In genomic region chr9:132514821-132515220, GRCh38 we compare ENCODE assay signal across 7 cellular contexts.
"Had no signal": no experiment of that assay in that cellular context is flagged by ENCODE, and none has a peak within 500 bp of the region (broad histone marks: within the 10 kb centered on the region; RNA-seq: fewer than 3 reads in every experiment).

No MANE protein-coding gene starts in this region.

- H3K27ac Mint-ChIP-seq: H9, IgD-negative memory B cell had no signal

- ATAC-seq: HepG2 had no signal

- H3K4me3 Mint-ChIP-seq: H9, IgD-negative memory B cell had no signal

- H3K4me3 ChIP-seq: GM23248 had no signal

- H3K9me3 Mint-ChIP-seq: H9, IgD-negative memory B cell had no signal

- H2AFZ ChIP-seq: GM23248 had no signal

- H3K4me1 Mint-ChIP-seq: IgD-negative memory B cell had no signal

- H3K36me3 Mint-ChIP-seq: IgD-negative memory B cell had no signal

- H3K27ac ChIP-seq: GM23248, HL-60 had no signal

- H3K9ac ChIP-seq: GM23248 had no signal

- DNase-seq: GM23248, H9, HCEC 1CT, KBM-7 had no signal
